ENCODE assay signal across 20 cellular contexts in genomic region chr5:138517437-138517836, GRCh38. TPM values are rescaled to one million over a fixed set of nuclear protein-coding genes. Genes with fewer than 3 reads are reported as not detected.
DNase-seq lines count a peak whose midpoint lies in the region; ATAC-seq, FAIRE-seq and TF ChIP-seq lines count a peak whose summit lies in the region.
"Had no signal": no experiment of that assay in that cellular context is flagged by ENCODE, and none has a peak within 500 bp of the region (broad histone marks: within the 10 kb centered on the region; RNA-seq: fewer than 3 reads in every experiment).

No MANE protein-coding gene starts in this region.

- no peak overlapping the region for H3K18ac ChIP-seq in neuronal stem cell (ENCODE audit: low read length)

- no peaks in the 10 kb centered on the region for H3K9me3 ChIP-seq in HepG2 (ENCODE audit: low read length)
- peaks cover 0 to 7% of the 10 kb centered on the region in 2 donors for H3K9me3 ChIP-seq in neuronal stem cell (replicated peaks in 1 of 2; ENCODE audit: control insufficient read depth in 2 of 2, insufficient read depth in 1 of 2, low read depth in 1 of 2, low read length in 2 of 2)
- H3K9me3 ChIP-seq: BLaER1, Caco-2 had no signal

- WGBS in HepG2 (ENCODE audit: low lambda C conversion rate): 81% methylated on average over 4 of the region's 4 CpGs
- WGBS in neuronal stem cell (ENCODE audit: extremely low coverage in 2 of 2, insufficient read length in 2 of 2, insufficient replicate concordance in 1 of 2), 2 donors: no CpG with 5 or more reads among the region's 4 CpGs

- H3K4me1 Mint-ChIP-seq in activated T-cell treated with anti-CD3 and anti-CD28 coated beads, Interleukin-2, amount 50 U/mL, for 24 hours (ENCODE audit: low read depth): peaks cover 14% of the 10 kb centered on the region
- H3K4me1 Mint-ChIP-seq in progenitor cell of endocrine pancreas (ENCODE audit: low read depth): peaks cover 2% of the 10 kb centered on the region
- H3K4me1 Mint-ChIP-seq: H9 had no signal

- H3K36me3 Mint-ChIP-seq in activated T-cell treated with anti-CD3 and anti-CD28 coated beads, Interleukin-2, amount 50 U/mL, for 24 hours (ENCODE audit: low read depth): peaks cover 90% of the 10 kb centered on the region
- peaks cover 15% of the 10 kb centered on the region for H3K36me3 Mint-ChIP-seq in progenitor cell of endocrine pancreas (ENCODE audit: insufficient read depth)

- H3K27me3 Mint-ChIP-seq in activated T-cell treated with anti-CD3 and anti-CD28 coated beads, Interleukin-2, amount 50 U/mL, for 24 hours: no peaks in the 10 kb centered on the region
- H3K27me3 Mint-ChIP-seq in progenitor cell of endocrine pancreas: no peaks in the 10 kb centered on the region
- H3K27me3 Mint-ChIP-seq: B cell; CD4-positive, CD25-positive, alpha-beta regulatory T cell had no signal

- no peak overlapping the region for H3K4me2 ChIP-seq in HepG2 (ENCODE audit: low read depth, low read length)
- no peak overlapping the region for H3K4me2 ChIP-seq in neuronal stem cell (ENCODE audit: insufficient read depth, low read length, poor library complexity, severe bottlenecking)
- H3K4me2 ChIP-seq: BLaER1, GM23338 had no signal

- TF ChIP-seq EP300 in HepG2 (IDR thresholded peaks at IDR 0.05; ENCODE audit: low read depth in 2 of 2, low read length in 2 of 2): no peak
- TF ChIP-seq EP300 in HepG2 (CRISPR knock-in tag; IDR thresholded peaks at IDR 0.05; ENCODE audit: borderline replicate concordance): no peak

- intact Hi-C loops in HepG2 (cut with micrococcal nuclease; ENCODE audit: unreplicated experiment): no loop called here

- DNase-seq in activated T-cell treated with anti-CD3 and anti-CD28 coated beads, Interleukin-2, amount 50 U/mL, for 24 hours: no peak
- no peak for DNase-seq in activated T-cell treated with anti-CD3 and anti-CD28 coated beads for 4 hours
- no peak for DNase-seq in HepG2 (ENCODE audit: low spot score)
- no peak for DNase-seq in progenitor cell of endocrine pancreas (ENCODE audit: low spot score, unreplicated experiment)
- DNase-seq in GM12892 (ENCODE audit: insufficient read length): no peak
- no peak for DNase-seq in neuronal stem cell (ENCODE audit: low spot score)
- DNase-seq: Caco-2; CD4-positive, CD25-positive, alpha-beta regulatory T cell; CD8-positive, alpha-beta T cell; DMS153; DND-41; H9 had no signal

- TF ChIP-seq RAD21 in HepG2 (CRISPR knock-in tag; IDR thresholded peaks at IDR 0.05): no peak

- no peak overlapping the region for H3K4me3 Mint-ChIP-seq in activated T-cell treated with anti-CD3 and anti-CD28 coated beads, Interleukin-2, amount 50 U/mL, for 24 hours
- H3K4me3 Mint-ChIP-seq in progenitor cell of endocrine pancreas (ENCODE audit: low read depth): no peak overlapping the region
- H3K4me3 Mint-ChIP-seq: B cell; CD4-positive, CD25-positive, alpha-beta regulatory T cell; CD8-positive, alpha-beta T cell; GM23338; H9 had no signal

- in situ Hi-C loops in HepG2 (cut with HindIII; ENCODE audit: extremely low pct_ligation_motif_present, low pct_unique_long_range_greater_than_20kb): no loop called here

- H3K4ac ChIP-seq in neuronal stem cell (ENCODE audit: low read length): no peak overlapping the region

- CTCF ChIA-PET in HepG2 (lab: Yijun Ruan, JAX; ENCODE audit: low intra/inter-chr PET ratio, low total read pairs): no interaction called here

- H2AFZ ChIP-seq in HepG2 (ENCODE audit: low read length) (no peak overlapping the region), neuronal stem cell (ENCODE audit: low read length) (no peak overlapping the region)
- H2AFZ ChIP-seq: GM23338 had no signal

- no peak overlapping the region for H3K23ac ChIP-seq in neuronal stem cell (ENCODE audit: low read depth, low read length, poor library complexity)

- POLR2A ChIA-PET in HepG2 (lab: Yijun Ruan, JAX): interaction anchor here (0.6 kb wide), 1 partner anchor 10 kb away, joined by 4 read pairs; no protein-coding TSS in a partner anchor

- H3K27ac ChIP-seq in HepG2 (ENCODE audit: extremely low read length, insufficient read depth, low read length) (no peak overlapping the region), neuronal stem cell (replicated peaks; ENCODE audit: low read length) (no peak overlapping the region)
- H3K27ac ChIP-seq: 22Rv1, BLaER1, C4-2B had no signal

- no peak for TF ChIP-seq CTCF in HepG2 (CRISPR knock-in tag; IDR thresholded peaks at IDR 0.05)
- no peak for TF ChIP-seq CTCF in progenitor cell of endocrine pancreas (IDR thresholded peaks at IDR 0.05; ENCODE audit: unreplicated experiment)

- H4K20me1 ChIP-seq in HepG2 (ENCODE audit: insufficient read depth, low read length): peaks cover 11% of the 10 kb centered on the region; the same call in 1 of the 2 replicates

- H3K9me3 Mint-ChIP-seq in activated T-cell treated with anti-CD3 and anti-CD28 coated beads, Interleukin-2, amount 50 U/mL, for 24 hours: no peaks in the 10 kb centered on the region
- no peaks in the 10 kb centered on the region for H3K9me3 Mint-ChIP-seq in progenitor cell of endocrine pancreas (ENCODE audit: low read depth)
- H3K9me3 Mint-ChIP-seq: CD4-positive, CD25-positive, alpha-beta regulatory T cell; CD8-positive, alpha-beta T cell; GM23338; H9 had no signal

- H2BK5ac ChIP-seq in neuronal stem cell (ENCODE audit: low read length): no peak overlapping the region

- no TSS peak for BruUV-seq in HepG2 (replicated peaks; lab: Mats Ljungman, UMichigan)

- no peak overlapping the region for H4K8ac ChIP-seq in neuronal stem cell (ENCODE audit: low read depth, low read length)

- H3K9ac ChIP-seq in HepG2 (ENCODE audit: insufficient read depth, low read depth, low read length) (no peak overlapping the region), neuronal stem cell (ENCODE audit: low read depth, low read length, poor library complexity) (no peak overlapping the region)
- H3K9ac ChIP-seq: BLaER1 had no signal

- peaks cover 33% of the 10 kb centered on the region for H3K79me2 ChIP-seq in HepG2 (ENCODE audit: insufficient read depth, low read length)

- no peaks in the 10 kb centered on the region for H3K27me3 ChIP-seq in HepG2 (ENCODE audit: control insufficient read depth in 1 of 2, insufficient read depth in 2 of 2, low read length in 2 of 2)
- H3K27me3 ChIP-seq in neuronal stem cell (ENCODE audit: control insufficient read depth in 3 of 3, insufficient read depth in 3 of 3, low read depth in 1 of 3, low read length in 3 of 3): no peaks in the 10 kb centered on the region
- H3K27me3 ChIP-seq: BLaER1 had no signal

- H2BK120ac ChIP-seq in neuronal stem cell (ENCODE audit: low read depth, low read length): no peak overlapping the region

- H2AK5ac ChIP-seq in neuronal stem cell (ENCODE audit: low read depth, low read length): no peak overlapping the region

- H3K36me3 ChIP-seq in HepG2 (replicated peaks in 1 of 2; ENCODE audit: control insufficient read depth in 1 of 2, insufficient read depth in 2 of 2, low read length in 2 of 2) (peaks cover 14 to 72% of the 10 kb centered on the region in 2 experiments), neuronal stem cell (replicated peaks in 1 of 2; ENCODE audit: control insufficient read depth in 2 of 2, insufficient read depth in 2 of 2, low read length in 2 of 2) (peaks cover 19 to 84% of the 10 kb centered on the region in 2 donors)

- no peak overlapping the region for H2BK12ac ChIP-seq in neuronal stem cell (ENCODE audit: low read length)

- TF ChIP-seq POLR2A in HepG2 (IDR thresholded peaks at IDR 0.05; ENCODE audit: insufficient read depth in 1 of 2, low read depth in 2 of 2, low read length in 2 of 2) (no peak), GM12892 (IDR thresholded peaks at IDR 0.05; ENCODE audit: low read depth, low read length) (no peak)

- no peak for FAIRE-seq in HepG2 (lab: Jason Lieb, UNC)
- FAIRE-seq in GM12892 (lab: Jason Lieb, UNC): no peak
- FAIRE-seq: A204.1, G401.6 had no signal

- H2BK15ac ChIP-seq in neuronal stem cell (ENCODE audit: low read length): no peak overlapping the region

- no peak for ATAC-seq in HepG2
- ATAC-seq: CD8-positive, alpha-beta T cell; GM23338; HCT116 had no signal

- H3K4me1 ChIP-seq in HepG2 (ENCODE audit: insufficient read depth, low read length) (peaks cover 44% of the 10 kb centered on the region), neuronal stem cell (ENCODE audit: control insufficient read depth in 2 of 2, insufficient read depth in 1 of 2, low read depth in 1 of 2, low read length in 2 of 2) (no peaks in the 10 kb centered on the region)
- H3K4me1 ChIP-seq: BLaER1 had no signal

- H3K4me3 ChIP-seq in HepG2 (replicated peaks in 1 of 3; ENCODE audit: insufficient read depth in 1 of 3, low read depth in 2 of 3, low read length in 3 of 3): no peak overlapping the region
- H3K4me3 ChIP-seq in neuronal stem cell (ENCODE audit: low read length in 2 of 2): no peak overlapping the region
- H3K4me3 ChIP-seq: BLaER1, GM23338 had no signal

- H3K27ac Mint-ChIP-seq in activated T-cell treated with anti-CD3 and anti-CD28 coated beads, Interleukin-2, amount 50 U/mL, for 24 hours: peak overlapping the region; percentile 26
- H3K27ac Mint-ChIP-seq in progenitor cell of endocrine pancreas: peak overlapping the region; percentile 31
- H3K27ac Mint-ChIP-seq: B cell; CD4-positive, CD25-positive, alpha-beta regulatory T cell; CD8-positive, alpha-beta T cell; GM23338; H9 had no signal

- no peak overlapping the region for H3K14ac ChIP-seq in neuronal stem cell (ENCODE audit: low read length)

- no peak overlapping the region for H4K91ac ChIP-seq in neuronal stem cell (ENCODE audit: low read depth, low read length, poor library complexity)

- peaks cover 1% of the 10 kb centered on the region for H3K79me1 ChIP-seq in neuronal stem cell (ENCODE audit: low read depth, low read length)

RNA-seq across cellular contexts. Expression of gene ETF1, which starts 25.6 kb away (rescaled TPM):
- total RNA-seq in HepG2 (2016; rRNA removed; fragmentation: Illumina TruSeq; extraction: Trizol): 184 and 270 TPM in 2 replicates
- total RNA-seq in HepG2 (2016; cell fraction: cytosol; rRNA removed; fragmentation: Illumina TruSeq; extraction: Trizol; ENCODE audit: low read depth): 51.8 and 53.7 TPM in 2 replicates
- total RNA-seq in HepG2 (2016; cell fraction: insoluble cytoplasmic fraction; rRNA removed; fragmentation: Illumina TruSeq; extraction: Trizol): 190 and 264 TPM in 2 replicates
- 150 and 153 TPM in 2 replicates for total RNA-seq in HepG2 (2016; cell fraction: membrane; rRNA removed; fragmentation: Illumina TruSeq; extraction: Trizol)
- total RNA-seq in HepG2 (2016; cell fraction: nucleus; rRNA removed; fragmentation: Illumina TruSeq; extraction: Trizol): 90.0 and 98.4 TPM in 2 replicates
- 45.3 and 52.1 TPM in 2 replicates for polyA plus RNA-seq in HepG2 (2011; rRNA removed)
- polyA plus RNA-seq in HepG2 (2011; cell fraction: cytosol; rRNA removed): 30.2 and 38.0 TPM in 2 replicates
- 22.1 and 27.0 TPM in 2 replicates for polyA plus RNA-seq in HepG2 (2011; cell fraction: nucleus; rRNA removed)
- polyA plus RNA-seq in HepG2 (2012): 73.5 and 77.9 TPM in 2 replicates
- 58.4 and 64.0 TPM in 2 replicates for polyA plus RNA-seq in HepG2 (2016; cell fraction: cytosol; fragmentation: Illumina TruSeq; extraction: Trizol; ENCODE audit: low read depth)
- polyA plus RNA-seq in HepG2 (2016; cell fraction: insoluble cytoplasmic fraction; fragmentation: Illumina TruSeq; extraction: Trizol; ENCODE audit: low read depth): 240 and 256 TPM in 2 replicates
- polyA plus RNA-seq in HepG2 (2016; cell fraction: membrane; fragmentation: Illumina TruSeq; extraction: Trizol; ENCODE audit: low read depth): 110 and 111 TPM in 2 replicates
- 129 and 137 TPM in 2 replicates for polyA plus RNA-seq in HepG2 (2016; cell fraction: nucleus; fragmentation: Illumina TruSeq; extraction: Trizol; ENCODE audit: insufficient read depth, low read depth)
- polyA minus RNA-seq in HepG2 (2011; rRNA and poly(A)+ RNA removed; ENCODE audit: low replicate concordance): 28.2 and 68.1 TPM in 2 replicates
- polyA minus RNA-seq in HepG2 (2011; cell fraction: cytosol; rRNA and poly(A)+ RNA removed): 50.5 and 61.1 TPM in 2 replicates
- 51.4 and 66.6 TPM in 2 replicates for polyA minus RNA-seq in HepG2 (2011; cell fraction: nucleus; rRNA and poly(A)+ RNA removed)
- total RNA-seq in progenitor cell of endocrine pancreas: 73.1 and 77.6 TPM in 2 replicates
- polyA plus RNA-seq in GM12892 (2012; ENCODE audit: missing spikeins): 59.5 TPM
- polyA plus RNA-seq in neuronal stem cell (2013, experiment 1 of 2): 63.9 TPM
- 63.0 TPM for polyA plus RNA-seq in neuronal stem cell (2013, experiment 2 of 2)

RNA-seq across cellular contexts. Expression of gene EGR1, which starts 52.2 kb away (rescaled TPM):
- total RNA-seq in HepG2 (2016; rRNA removed; fragmentation: Illumina TruSeq; extraction: Trizol): 4.5 and 5.6 TPM in 2 replicates
- 1.2 and 1.5 TPM in 2 replicates for total RNA-seq in HepG2 (2016; cell fraction: cytosol; rRNA removed; fragmentation: Illumina TruSeq; extraction: Trizol; ENCODE audit: low read depth)
- total RNA-seq in HepG2 (2016; cell fraction: insoluble cytoplasmic fraction; rRNA removed; fragmentation: Illumina TruSeq; extraction: Trizol): 3.9 and 5.3 TPM in 2 replicates
- 6.1 and 7.2 TPM in 2 replicates for total RNA-seq in HepG2 (2016; cell fraction: membrane; rRNA removed; fragmentation: Illumina TruSeq; extraction: Trizol)
- 12.2 and 14.1 TPM in 2 replicates for total RNA-seq in HepG2 (2016; cell fraction: nucleus; rRNA removed; fragmentation: Illumina TruSeq; extraction: Trizol)
- 4.1 and 6.0 TPM in 2 replicates for polyA plus RNA-seq in HepG2 (2011; rRNA removed)
- 3.2 TPM in 2 replicates for polyA plus RNA-seq in HepG2 (2011; cell fraction: cytosol; rRNA removed)
- 15.1 and 28.0 TPM in 2 replicates for polyA plus RNA-seq in HepG2 (2011; cell fraction: nucleus; rRNA removed)
- 8.0 and 12.9 TPM in 2 replicates for polyA plus RNA-seq in HepG2 (2012)
- 7.1 and 8.0 TPM in 2 replicates for polyA plus RNA-seq in HepG2 (2016; cell fraction: cytosol; fragmentation: Illumina TruSeq; extraction: Trizol; ENCODE audit: low read depth)
- polyA plus RNA-seq in HepG2 (2016; cell fraction: insoluble cytoplasmic fraction; fragmentation: Illumina TruSeq; extraction: Trizol; ENCODE audit: low read depth): 24.2 and 37.9 TPM in 2 replicates
- polyA plus RNA-seq in HepG2 (2016; cell fraction: membrane; fragmentation: Illumina TruSeq; extraction: Trizol; ENCODE audit: low read depth): 26.2 and 30.0 TPM in 2 replicates
- 86.2 and 90.3 TPM in 2 replicates for polyA plus RNA-seq in HepG2 (2016; cell fraction: nucleus; fragmentation: Illumina TruSeq; extraction: Trizol; ENCODE audit: insufficient read depth, low read depth)
- polyA minus RNA-seq in HepG2 (2011; rRNA and poly(A)+ RNA removed; ENCODE audit: low replicate concordance): 0.91 and 8.0 TPM in 2 replicates
- polyA minus RNA-seq in HepG2 (2011; cell fraction: cytosol; rRNA and poly(A)+ RNA removed): 7.8 and 10.3 TPM in 2 replicates
- polyA minus RNA-seq in HepG2 (2011; cell fraction: nucleus; rRNA and poly(A)+ RNA removed): 5.7 and 14.2 TPM in 2 replicates
- 49.5 and 56.2 TPM in 2 replicates for total RNA-seq in progenitor cell of endocrine pancreas
- 23.9 TPM for polyA plus RNA-seq in GM12892 (2012; ENCODE audit: missing spikeins)
- 131 TPM for polyA plus RNA-seq in neuronal stem cell (2013, experiment 1 of 2)
- polyA plus RNA-seq in neuronal stem cell (2013, experiment 2 of 2): 132 TPM

RNA-seq across cellular contexts. Expression of gene HSPA9, which starts 57.8 kb away (rescaled TPM):
- total RNA-seq in HepG2 (2016; rRNA removed; fragmentation: Illumina TruSeq; extraction: Trizol) (478 and 735 TPM in 2 replicates), progenitor cell of endocrine pancreas (174 and 185 TPM in 2 replicates)
- total RNA-seq in HepG2 (2016; cell fraction: cytosol; rRNA removed; fragmentation: Illumina TruSeq; extraction: Trizol; ENCODE audit: low read depth): 60.7 and 67.1 TPM in 2 replicates
- total RNA-seq in HepG2 (2016; cell fraction: insoluble cytoplasmic fraction; rRNA removed; fragmentation: Illumina TruSeq; extraction: Trizol): 492 and 742 TPM in 2 replicates
- 128 and 136 TPM in 2 replicates for total RNA-seq in HepG2 (2016; cell fraction: membrane; rRNA removed; fragmentation: Illumina TruSeq; extraction: Trizol)
- 233 and 239 TPM in 2 replicates for total RNA-seq in HepG2 (2016; cell fraction: nucleus; rRNA removed; fragmentation: Illumina TruSeq; extraction: Trizol)
- polyA plus RNA-seq in HepG2 (2011; rRNA removed): 165 and 187 TPM in 2 replicates
- 153 and 171 TPM in 2 replicates for polyA plus RNA-seq in HepG2 (2011; cell fraction: cytosol; rRNA removed)
- 105 and 119 TPM in 2 replicates for polyA plus RNA-seq in HepG2 (2011; cell fraction: nucleus; rRNA removed)
- 281 and 405 TPM in 2 replicates for polyA plus RNA-seq in HepG2 (2012)
- polyA plus RNA-seq in HepG2 (2016; cell fraction: cytosol; fragmentation: Illumina TruSeq; extraction: Trizol; ENCODE audit: low read depth): 26.8 and 33.1 TPM in 2 replicates
- 585 and 612 TPM in 2 replicates for polyA plus RNA-seq in HepG2 (2016; cell fraction: insoluble cytoplasmic fraction; fragmentation: Illumina TruSeq; extraction: Trizol; ENCODE audit: low read depth)
- polyA plus RNA-seq in HepG2 (2016; cell fraction: membrane; fragmentation: Illumina TruSeq; extraction: Trizol; ENCODE audit: low read depth): 74.1 and 78.6 TPM in 2 replicates
- polyA plus RNA-seq in HepG2 (2016; cell fraction: nucleus; fragmentation: Illumina TruSeq; extraction: Trizol; ENCODE audit: insufficient read depth, low read depth): 287 and 304 TPM in 2 replicates
- 402 and 449 TPM in 2 replicates for polyA minus RNA-seq in HepG2 (2011; rRNA and poly(A)+ RNA removed; ENCODE audit: low replicate concordance)
- 171 and 204 TPM in 2 replicates for polyA minus RNA-seq in HepG2 (2011; cell fraction: cytosol; rRNA and poly(A)+ RNA removed)
- polyA minus RNA-seq in HepG2 (2011; cell fraction: nucleus; rRNA and poly(A)+ RNA removed): 196 and 222 TPM in 2 replicates
- polyA plus RNA-seq in GM12892 (2012; ENCODE audit: missing spikeins): 227 TPM
- polyA plus RNA-seq in neuronal stem cell (2013, experiment 1 of 2): 86.8 TPM
- polyA plus RNA-seq in neuronal stem cell (2013, experiment 2 of 2): 85.4 TPM
